9 cellular contexts compared by ENCODE assay signal in genomic region chr12:57475271-57476161, GRCh38. TPM values are rescaled to one million over a fixed set of nuclear protein-coding genes. Genes with fewer than 3 reads are reported as not detected.
DNase-seq lines count a peak whose midpoint lies in the region; ATAC-seq, FAIRE-seq and TF ChIP-seq lines count a peak whose summit lies in the region.
"Had no signal": no experiment of that assay in that cellular context is flagged by ENCODE, and none has a peak within 500 bp of the region (broad histone marks: within the 10 kb centered on the region; RNA-seq: fewer than 3 reads in every experiment).

No MANE protein-coding gene starts in this region.

- H3K9me3 ChIP-seq in mononuclear cell (ENCODE audit: low read depth, low read length), result no peaks in the 10 kb centered on the region

- H3K4me3 Mint-ChIP-seq in CD14-positive monocyte, result peak overlapping the region; percentile 97 to 99

- FAIRE-seq in H54 (lab: Jason Lieb, UNC), result no peak
- FAIRE-seq: endometrium had no signal

- DNase-seq in CD14-positive monocyte (ENCODE audit: low spot score) (no peak), dorsolateral prefrontal cortex (peak in 2 of 10 donors; percentile 19 to 51), H54 (ENCODE audit: insufficient read length, low spot score) (no peak), HPDE6-E6E7 (ENCODE audit: extremely low spot score) (no peak), GOT3 (lab: John Stamatoyannopoulos, UW) (no peak), NCI-H345 (lab: John Stamatoyannopoulos, UW) (no peak)

- intact Hi-C loops in CD14-positive monocyte (cut with micrococcal nuclease), result loop anchor here (5.0 to 10.0 kb wide), 4 partner anchors 47 to 149 kb away; partner anchors contain the start of genes DCTN2 (in 2 of the 2), DDIT3 (in 1 of the 2) and MBD6 (in 1 of the 2)
- intact Hi-C loops in dorsolateral prefrontal cortex (cut with DNase I), result no loop called here

- TF ChIP-seq POLR2A in H54 (IDR thresholded peaks at IDR 0.05; ENCODE audit: low read depth, low read length), result no peak

- peak overlapping the region; percentile 25 to 68 (median 53) for H3K4me3 ChIP-seq in dorsolateral prefrontal cortex
- peak overlapping the region; percentile 64 for H3K4me3 ChIP-seq in mononuclear cell (ENCODE audit: low read length)

- peak overlapping the region in 5 of 59 donors; percentile 5 to 48 (median 29) for H3K27ac ChIP-seq in dorsolateral prefrontal cortex

- TF ChIP-seq CTCF in CD14-positive monocyte (IDR thresholded peaks at IDR 0.05), result no peak
- TF ChIP-seq CTCF in dorsolateral prefrontal cortex (IDR thresholded peaks at IDR 0.05 in 54 of 56, conservative IDR thresholded peaks at IDR 0.05 in 2 of 56; ENCODE audit: low read depth in 1 of 56, partially characterized antibody in 56 of 56), result no peak

- peaks cover 37 to 56% of the 10 kb centered on the region in 2 donors for H3K36me3 Mint-ChIP-seq in CD14-positive monocyte

- H3K4me1 ChIP-seq in mononuclear cell (ENCODE audit: insufficient read depth, low read length), result peaks cover 87% of the 10 kb centered on the region

- peaks cover 0 to 2% (median 1%) of the 10 kb centered on the region in 3 donors for H3K27me3 Mint-ChIP-seq in CD14-positive monocyte (ENCODE audit: low read depth in 3 of 3)

- H3K9me3 Mint-ChIP-seq in CD14-positive monocyte, result peaks cover 0 to 1% (median 0%) of the 10 kb centered on the region in 7 donors

- H3K4me1 Mint-ChIP-seq in CD14-positive monocyte, result peaks cover 74% of the 10 kb centered on the region

- ATAC-seq in HG03095 (IDR thresholded peaks at IDR 0.05; ENCODE audit: unreplicated experiment), result peak; percentile 1

- peak overlapping the region in 4 of 7 donors; percentile 24 to 96 (median 56) for H3K27ac Mint-ChIP-seq in CD14-positive monocyte

- H3K27me3 ChIP-seq in dorsolateral prefrontal cortex (peaks cover 0 to 59% (median 14%) of the 10 kb centered on the region in 45 donors), mononuclear cell (ENCODE audit: insufficient read depth, low read length) (no peaks in the 10 kb centered on the region)

RNA-seq across cellular contexts. Expression of gene ARHGAP9, which starts 4.2 kb away (rescaled TPM):
- 100 to 1,000 TPM; 211 to 213 TPM for polyA plus RNA-seq in CD14-positive monocyte
- total RNA-seq in dorsolateral prefrontal cortex, result 10 to 100 TPM in 108 of 120 experiments, 1 to 10 TPM in 12; 7.1 to 28.3 (median 14.6) TPM
- total RNA-seq in mononuclear cell, result 77.6 TPM

RNA-seq across cellular contexts. Expression of gene MARS1, which starts 12.4 kb away (rescaled TPM):
- polyA plus RNA-seq in CD14-positive monocyte, result 10 to 100 TPM; 63.5 to 79.8 TPM
- total RNA-seq in dorsolateral prefrontal cortex, result 100 to 1,000 TPM; 134 to 299 (median 183) TPM
- 90.3 TPM for total RNA-seq in mononuclear cell

RNA-seq across cellular contexts. Expression of gene GLI1, which starts 15.9 kb away (rescaled TPM):
- not detected for polyA plus RNA-seq in CD14-positive monocyte
- total RNA-seq in dorsolateral prefrontal cortex (10 to 100 TPM in 6 of 120 experiments, 1 to 10 TPM in 88, under 1 TPM in 25, not detected in 1; 0.15 to 12.1 (median 2.1) TPM), mononuclear cell (0.10 TPM)

RNA-seq across cellular contexts. Expression of gene INHBE, which starts 20.4 kb away (rescaled TPM):
- polyA plus RNA-seq in CD14-positive monocyte, result not detected
- 1 to 10 TPM in 3 of 120 experiments, under 1 TPM in 26, not detected in 91; 0.17 to 2.6 (median 0.44) TPM for total RNA-seq in dorsolateral prefrontal cortex
- not detected for total RNA-seq in mononuclear cell

RNA-seq across cellular contexts. Expression of gene INHBC, which starts 40.9 kb away (rescaled TPM):
- polyA plus RNA-seq in CD14-positive monocyte, result not detected
- total RNA-seq in dorsolateral prefrontal cortex (1 to 10 TPM in 1 of 120 experiments, under 1 TPM in 16, not detected in 103; 0.17 to 1.1 (median 0.26) TPM), mononuclear cell (0.10 TPM)

Comparison
In these comparisons a context has a peak if more than half of its experiments do, and no peak if none do; other contexts are left out.
1. intact Hi-C loops: an anchor here in CD14-positive monocyte (5.0 to 10.0 kb wide); none called in dorsolateral prefrontal cortex.